1 cellular context compared by ENCODE assay signal in genomic region chr14:49549446-49549845, GRCh38.
TF ChIP-seq lines count a peak whose summit lies in the region.

No MANE protein-coding gene starts in this region.

TF ChIP-seq in GM23338, 12 proteins besides CTCF, POLR2A, EP300 and RAD21 (continued from another document):
- no peak for TF ChIP-seq ZNF462 (CRISPR knock-in tag; IDR thresholded peaks at IDR 0.05)
